22 cellular contexts compared by ENCODE assay signal in the genomic region with DNA sequence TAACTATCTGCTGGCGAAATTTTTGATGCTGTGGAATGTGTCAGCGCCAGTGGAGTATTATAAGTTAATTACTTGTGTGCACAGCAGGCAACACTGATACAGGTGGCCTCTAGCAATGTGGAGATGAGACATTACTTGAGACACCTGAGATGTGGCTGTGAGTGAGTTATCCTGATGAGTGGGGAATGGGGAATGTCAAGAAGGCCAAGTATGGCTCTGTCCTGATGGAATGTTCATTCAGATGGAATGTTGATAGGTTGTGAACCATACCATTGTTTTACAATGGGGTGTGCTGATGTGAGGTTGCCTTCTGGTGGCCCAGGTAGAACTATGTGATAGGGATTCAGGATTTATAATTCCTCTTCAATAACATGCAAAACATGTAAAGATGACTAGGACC.
DNase-seq lines count a peak whose midpoint lies in the region; ATAC-seq and TF ChIP-seq lines count a peak whose summit lies in the region.
"Had no signal": no experiment of that assay in that cellular context is flagged by ENCODE, and none has a peak within 500 bp of the region (broad histone marks: within the 10 kb centered on the region; RNA-seq: fewer than 3 reads in every experiment).

No MANE protein-coding gene starts in this region.

- H2AFZ ChIP-seq in GM23338 (no peak overlapping the region), PC-9 (no peak overlapping the region)

- intact Hi-C loops in PC-9 (cut with micrococcal nuclease; ENCODE audit: unreplicated experiment): loop anchor here (2.0 to 5.0 kb wide), 2 partner anchors 69 to 401 kb away; no protein-coding TSS in a partner anchor

- peak overlapping the region; percentile 39; the same call in 1 of the 2 replicates for H3K27ac Mint-ChIP-seq in GM23338
- no peak overlapping the region for H3K27ac Mint-ChIP-seq in naive thymus-derived CD8-positive, alpha-beta T cell
- H3K27ac Mint-ChIP-seq: activated T-helper 17 cell treated with anti-CD3 and anti-CD28 coated beads, Interleukin-2, amount 50 U/mL, for 72 hours; CD8-positive, alpha-beta T cell; naive B cell had no signal

- H3K9ac ChIP-seq in mesendoderm (ENCODE audit: low read length): no peak overlapping the region

- H3K36me3 ChIP-seq in GM23338 (ENCODE audit: insufficient read depth) (no peaks in the 10 kb centered on the region), PC-9 (ENCODE audit: low read depth) (no peaks in the 10 kb centered on the region), mesendoderm (ENCODE audit: control insufficient read depth, insufficient read depth, low read length) (no peaks in the 10 kb centered on the region)
- H3K36me3 ChIP-seq: esophagus muscularis mucosa, pancreas, tibial artery had no signal

- H3K23ac ChIP-seq in mesendoderm (ENCODE audit: low read length): no peak overlapping the region

- H3K9me2 ChIP-seq in GM23338 (ENCODE audit: insufficient read depth) (no peaks in the 10 kb centered on the region), PC-9 (ENCODE audit: insufficient read depth) (no peaks in the 10 kb centered on the region)

- H3K27me3 Mint-ChIP-seq in GM23338 (ENCODE audit: insufficient read depth, low read depth, poor library complexity): peaks cover 5% of the 10 kb centered on the region
- H3K27me3 Mint-ChIP-seq in naive thymus-derived CD8-positive, alpha-beta T cell: peaks cover 0 to 9% (median 2%) of the 10 kb centered on the region in 5 donors
- H3K27me3 Mint-ChIP-seq: naive B cell had no signal

- H3K4me1 ChIP-seq in GM23338 (ENCODE audit: insufficient read depth): peaks cover 16% of the 10 kb centered on the region
- no peaks in the 10 kb centered on the region for H3K4me1 ChIP-seq in PC-9 (replicated peaks; ENCODE audit: insufficient read depth)
- H3K4me1 ChIP-seq in mesendoderm (ENCODE audit: control insufficient read depth, low read depth, low read length): peaks cover 11% of the 10 kb centered on the region
- H3K4me1 ChIP-seq: pancreas had no signal

- H4K8ac ChIP-seq in mesendoderm (ENCODE audit: low read depth, low read length): no peak overlapping the region

- WGBS in mesendoderm (ENCODE audit: extremely low coverage, insufficient coverage, low lambda C conversion rate): no CpG with 5 or more reads among the region's 2 CpGs

- TF ChIP-seq CTCF in GM23338 (conservative IDR thresholded peaks at IDR 0.05; ENCODE audit: low read depth in 2 of 2): no peak
- no peak for TF ChIP-seq CTCF in PC-9 (conservative IDR thresholded peaks at IDR 0.05)

- H3K79me1 ChIP-seq in mesendoderm (ENCODE audit: low read length): peaks cover 23% of the 10 kb centered on the region

- ATAC-seq in GM23338: peak; percentile 86
- ATAC-seq in GM21737 (IDR thresholded peaks at IDR 0.05; ENCODE audit: unreplicated experiment): no peak
- ATAC-seq in HG02642 (IDR thresholded peaks at IDR 0.05; ENCODE audit: poor library complexity, unreplicated experiment): no peak
- no peak for ATAC-seq in GM19467 (IDR thresholded peaks at IDR 0.05; ENCODE audit: unreplicated experiment)
- no peak for ATAC-seq in naive thymus-derived CD8-positive, alpha-beta T cell
- ATAC-seq: activated T-helper 17 cell treated with anti-CD3 and anti-CD28 coated beads, Interleukin-2, amount 50 U/mL, for 72 hours; CD8-positive, alpha-beta T cell; stimulated activated naive CD8-positive, alpha-beta T cell treated with anti-CD3 and anti-CD28 coated beads, Interleukin-15, Interleukin-2, amounts not matched to agents 100 U/mL and 50 U/mL, for 24 hours had no signal

- peak overlapping the region; percentile 22; the same call in 1 of the 2 replicates for H3K27ac ChIP-seq in GM23338 (ENCODE audit: low read depth)
- H3K27ac ChIP-seq in PC-9: no peak overlapping the region
- peak overlapping the region; percentile 11 for H3K27ac ChIP-seq in epithelial cell of prostate
- H3K27ac ChIP-seq in mesendoderm (ENCODE audit: low read depth, low read length): no peak overlapping the region
- H3K27ac ChIP-seq: dorsolateral prefrontal cortex, esophagus muscularis mucosa, pancreas, tibial artery had no signal

- H3K79me2 ChIP-seq in GM23338 (replicated peaks; ENCODE audit: insufficient read depth): peaks cover 83% of the 10 kb centered on the region
- no peaks in the 10 kb centered on the region for H3K79me2 ChIP-seq in PC-9 (ENCODE audit: low read depth)
- H3K79me2 ChIP-seq in mesendoderm (ENCODE audit: control insufficient read depth, insufficient read depth, low read length): peaks cover 22% of the 10 kb centered on the region

- H3K4me3 ChIP-seq in GM23338 (no peak overlapping the region), PC-9 (no peak overlapping the region), mesendoderm (ENCODE audit: low read length) (no peak overlapping the region)
- H3K4me3 ChIP-seq: dorsolateral prefrontal cortex, esophagus muscularis mucosa, pancreas, tibial artery had no signal

- H3K4me1 Mint-ChIP-seq in GM23338: peaks cover 30% of the 10 kb centered on the region
- H3K4me1 Mint-ChIP-seq in naive thymus-derived CD8-positive, alpha-beta T cell: no peaks in the 10 kb centered on the region
- H3K4me1 Mint-ChIP-seq: activated T-helper 17 cell treated with anti-CD3 and anti-CD28 coated beads, Interleukin-2, amount 50 U/mL, for 72 hours; naive B cell had no signal

- H2BK120ac ChIP-seq in mesendoderm (ENCODE audit: low read depth, low read length): no peak overlapping the region

- H3K18ac ChIP-seq in mesendoderm (ENCODE audit: low read length): no peak overlapping the region

- no peak overlapping the region for H2BK15ac ChIP-seq in mesendoderm (replicated peaks; ENCODE audit: low read depth)

- no TSS peak for BruUV-seq in PC-9 (replicated peaks; lab: Mats Ljungman, UMichigan)

- H3K9me3 Mint-ChIP-seq in GM23338: no peaks in the 10 kb centered on the region
- peaks cover 0 to 3% (median 0%) of the 10 kb centered on the region in 9 donors for H3K9me3 Mint-ChIP-seq in naive thymus-derived CD8-positive, alpha-beta T cell
- H3K9me3 Mint-ChIP-seq: CD8-positive, alpha-beta T cell had no signal

- H3F3A ChIP-seq in GM23338 (replicated peaks; ENCODE audit: low read depth) (no peaks in the 10 kb centered on the region), PC-9 (ENCODE audit: insufficient read depth, low read depth) (no peaks in the 10 kb centered on the region; the same call in 1 of the 2 replicates)

- no peak overlapping the region for H4K5ac ChIP-seq in mesendoderm (ENCODE audit: low read length)

- H4K20me1 ChIP-seq in GM23338 (replicated peaks; ENCODE audit: insufficient read depth) (peaks cover 5% of the 10 kb centered on the region), PC-9 (ENCODE audit: insufficient read depth) (no peaks in the 10 kb centered on the region)

- CTCF ChIA-PET in PC-9 (lab: Charles Lee): no interaction called here

- H3K9me3 ChIP-seq in PC-9 (ENCODE audit: insufficient read depth, low read depth): no peaks in the 10 kb centered on the region
- H3K9me3 ChIP-seq: esophagus muscularis mucosa, pancreas, tibial artery had no signal

- no peak overlapping the region for H2BK5ac ChIP-seq in mesendoderm (ENCODE audit: low read length)

- no peak overlapping the region for H2AK5ac ChIP-seq in mesendoderm (ENCODE audit: low read length)

- H3K36me3 Mint-ChIP-seq in GM23338 (ENCODE audit: low read depth): no peaks in the 10 kb centered on the region
- H3K36me3 Mint-ChIP-seq in naive thymus-derived CD8-positive, alpha-beta T cell: no peaks in the 10 kb centered on the region
- H3K36me3 Mint-ChIP-seq: CD8-positive, alpha-beta T cell; naive B cell had no signal

- DNase-seq in GM23338 (ENCODE audit: low spot score) (peak; percentile 71), PC-9 (peak; percentile 53 to 76), epithelial cell of prostate (ENCODE audit: low read depth, low spot score) (peak; percentile 36), mesendoderm (peak; percentile 95)
- no peak for DNase-seq in naive thymus-derived CD8-positive, alpha-beta T cell
- DNase-seq: activated CD4-positive, alpha-beta T cell treated with anti-CD3 and anti-CD28 coated beads for 1 hour; CD8-positive, alpha-beta T cell; DMS79 treated with DMSO at 0.1 percent for 48 hours; dorsolateral prefrontal cortex; naive B cell; NCI-H1436; NCI-H2171 treated with DMSO at 0.1 percent for 48 hours; NCI-H748 treated with DMSO at 0.1 percent for 48 hours; pancreas; stimulated activated naive CD8-positive, alpha-beta T cell treated with anti-CD3 and anti-CD28 coated beads, Interleukin-15, Interleukin-2, amounts not matched to agents 100 U/mL and 50 U/mL, for 24 hours; T1000; tibial artery had no signal

- H3K4me2 ChIP-seq in GM23338 (peak overlapping the region; percentile 26; the same call in 1 of the 2 replicates), PC-9 (no peak overlapping the region), mesendoderm (ENCODE audit: low read length) (no peak overlapping the region)

- POLR2A ChIA-PET in PC-9 (lab: Charles Lee; ENCODE audit: unreplicated experiment): interaction anchor here (0.6 kb wide), 1 partner anchor 91 kb away, joined by 4 read pairs; no protein-coding TSS in a partner anchor
- POLR2A ChIA-PET in naive thymus-derived CD8-positive, alpha-beta T cell (lab: Charles Lee): no interaction called here

- no peak overlapping the region for H3K56ac ChIP-seq in mesendoderm (ENCODE audit: low read length)

- H3K27me3 ChIP-seq in GM23338 (ENCODE audit: insufficient read depth) (no peaks in the 10 kb centered on the region), PC-9 (ENCODE audit: insufficient read depth, low read depth) (no peaks in the 10 kb centered on the region), mesendoderm (ENCODE audit: insufficient read depth, low read length, poor library complexity) (no peaks in the 10 kb centered on the region)
- H3K27me3 ChIP-seq: dorsolateral prefrontal cortex, esophagus muscularis mucosa, pancreas, tibial artery had no signal

- no peak overlapping the region for H3K4me3 Mint-ChIP-seq in GM23338
- H3K4me3 Mint-ChIP-seq in naive thymus-derived CD8-positive, alpha-beta T cell: no peak overlapping the region
- H3K4me3 Mint-ChIP-seq: activated T-helper 17 cell treated with anti-CD3 and anti-CD28 coated beads, Interleukin-2, amount 50 U/mL, for 72 hours; CD8-positive, alpha-beta T cell; naive B cell had no signal

- no peak overlapping the region for H3K4ac ChIP-seq in mesendoderm (ENCODE audit: low read depth, low read length)

TF ChIP-seq in GM23338, 12 proteins besides CTCF, POLR2A, EP300 and RAD21 (continues in another document):
- no peak for TF ChIP-seq POLR2AphosphoS5 (IDR thresholded peaks at IDR 0.05; ENCODE audit: low read depth)
- no peak for TF ChIP-seq CREB1 (CRISPR knock-in tag; IDR thresholded peaks at IDR 0.05; ENCODE audit: low read depth)
- no peak for TF ChIP-seq EZH2 (IDR thresholded peaks at IDR 0.05; ENCODE audit: low read depth, unreplicated experiment)

Comparison
In these comparisons a context has a peak if more than half of its experiments do, and no peak if none do; other contexts are left out.
1. DNase-seq: peak in GM23338 (single experiment), PC-9 (2 of 2), epithelial cell of prostate (single experiment) and mesendoderm (single experiment); none in naive thymus-derived CD8-positive, alpha-beta T cell (0 of 10).
2. H3K27ac ChIP-seq: peak in GM23338 (single experiment) and epithelial cell of prostate (single experiment); none in PC-9 (single experiment) and mesendoderm (single experiment).